Comparison of ENCODE assay signal across 1 cellular context in genomic region chr12:8455727-8456360, GRCh38.
TF ChIP-seq lines count a peak whose summit lies in the region.

Gene CLEC6A (plus strand): TSS chr12:8455962. CDS start chr12:8456112, 150 bp downstream.

TF ChIP-seq in GM23338, 12 proteins besides CTCF, POLR2A, EP300 and RAD21 (continued from another document):
- TF ChIP-seq, protein P1, sequence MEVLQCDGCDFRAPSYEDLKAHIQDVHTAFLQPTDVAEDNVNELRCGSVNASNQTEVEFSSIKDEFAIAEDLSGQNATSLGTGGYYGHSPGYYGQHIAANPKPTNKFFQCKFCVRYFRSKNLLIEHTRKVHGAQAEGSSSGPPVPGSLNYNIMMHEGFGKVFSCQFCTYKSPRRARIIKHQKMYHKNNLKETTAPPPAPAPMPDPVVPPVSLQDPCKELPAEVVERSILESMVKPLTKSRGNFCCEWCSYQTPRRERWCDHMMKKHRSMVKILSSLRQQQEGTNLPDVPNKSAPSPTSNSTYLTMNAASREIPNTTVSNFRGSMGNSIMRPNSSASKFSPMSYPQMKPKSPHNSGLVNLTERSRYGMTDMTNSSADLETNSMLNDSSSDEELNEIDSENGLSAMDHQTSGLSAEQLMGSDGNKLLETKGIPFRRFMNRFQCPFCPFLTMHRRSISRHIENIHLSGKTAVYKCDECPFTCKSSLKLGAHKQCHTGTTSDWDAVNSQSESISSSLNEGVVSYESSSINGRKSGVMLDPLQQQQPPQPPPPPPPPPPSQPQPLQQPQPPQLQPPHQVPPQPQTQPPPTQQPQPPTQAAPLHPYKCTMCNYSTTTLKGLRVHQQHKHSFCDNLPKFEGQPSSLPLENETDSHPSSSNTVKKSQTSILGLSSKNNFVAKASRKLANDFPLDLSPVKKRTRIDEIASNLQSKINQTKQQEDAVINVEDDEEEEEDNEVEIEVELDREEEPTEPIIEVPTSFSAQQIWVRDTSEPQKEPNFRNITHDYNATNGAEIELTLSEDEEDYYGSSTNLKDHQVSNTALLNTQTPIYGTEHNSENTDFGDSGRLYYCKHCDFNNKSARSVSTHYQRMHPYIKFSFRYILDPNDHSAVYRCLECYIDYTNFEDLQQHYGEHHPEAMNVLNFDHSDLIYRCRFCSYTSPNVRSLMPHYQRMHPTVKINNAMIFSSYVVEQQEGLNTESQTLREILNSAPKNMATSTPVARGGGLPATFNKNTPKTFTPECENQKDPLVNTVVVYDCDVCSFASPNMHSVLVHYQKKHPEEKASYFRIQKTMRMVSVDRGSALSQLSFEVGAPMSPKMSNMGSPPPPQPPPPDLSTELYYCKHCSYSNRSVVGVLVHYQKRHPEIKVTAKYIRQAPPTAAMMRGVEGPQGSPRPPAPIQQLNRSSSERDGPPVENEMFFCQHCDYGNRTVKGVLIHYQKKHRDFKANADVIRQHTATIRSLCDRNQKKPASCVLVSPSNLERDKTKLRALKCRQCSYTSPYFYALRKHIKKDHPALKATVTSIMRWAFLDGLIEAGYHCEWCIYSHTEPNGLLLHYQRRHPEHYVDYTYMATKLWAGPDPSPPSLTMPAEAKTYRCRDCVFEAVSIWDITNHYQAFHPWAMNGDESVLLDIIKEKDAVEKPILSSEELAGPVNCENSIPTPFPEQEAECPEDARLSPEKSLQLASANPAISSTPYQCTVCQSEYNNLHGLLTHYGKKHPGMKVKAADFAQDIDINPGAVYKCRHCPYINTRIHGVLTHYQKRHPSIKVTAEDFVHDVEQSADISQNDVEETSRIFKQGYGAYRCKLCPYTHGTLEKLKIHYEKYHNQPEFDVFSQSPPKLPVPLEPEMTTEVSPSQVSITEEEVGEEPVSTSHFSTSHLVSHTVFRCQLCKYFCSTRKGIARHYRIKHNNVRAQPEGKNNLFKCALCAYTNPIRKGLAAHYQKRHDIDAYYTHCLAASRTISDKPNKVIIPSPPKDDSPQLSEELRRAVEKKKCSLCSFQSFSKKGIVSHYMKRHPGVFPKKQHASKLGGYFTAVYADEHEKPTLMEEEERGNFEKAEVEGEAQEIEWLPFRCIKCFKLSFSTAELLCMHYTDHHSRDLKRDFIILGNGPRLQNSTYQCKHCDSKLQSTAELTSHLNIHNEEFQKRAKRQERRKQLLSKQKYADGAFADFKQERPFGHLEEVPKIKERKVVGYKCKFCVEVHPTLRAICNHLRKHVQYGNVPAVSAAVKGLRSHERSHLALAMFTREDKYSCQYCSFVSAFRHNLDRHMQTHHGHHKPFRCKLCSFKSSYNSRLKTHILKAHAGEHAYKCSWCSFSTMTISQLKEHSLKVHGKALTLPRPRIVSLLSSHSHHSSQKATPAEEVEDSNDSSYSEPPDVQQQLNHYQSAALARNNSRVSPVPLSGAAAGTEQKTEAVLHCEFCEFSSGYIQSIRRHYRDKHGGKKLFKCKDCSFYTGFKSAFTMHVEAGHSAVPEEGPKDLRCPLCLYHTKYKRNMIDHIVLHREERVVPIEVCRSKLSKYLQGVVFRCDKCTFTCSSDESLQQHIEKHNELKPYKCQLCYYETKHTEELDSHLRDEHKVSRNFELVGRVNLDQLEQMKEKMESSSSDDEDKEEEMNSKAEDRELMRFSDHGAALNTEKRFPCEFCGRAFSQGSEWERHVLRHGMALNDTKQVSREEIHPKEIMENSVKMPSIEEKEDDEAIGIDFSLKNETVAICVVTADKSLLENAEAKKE (CRISPR knock-in tag; IDR thresholded peaks at IDR 0.05), result no peak
- TF ChIP-seq, protein P2, sequence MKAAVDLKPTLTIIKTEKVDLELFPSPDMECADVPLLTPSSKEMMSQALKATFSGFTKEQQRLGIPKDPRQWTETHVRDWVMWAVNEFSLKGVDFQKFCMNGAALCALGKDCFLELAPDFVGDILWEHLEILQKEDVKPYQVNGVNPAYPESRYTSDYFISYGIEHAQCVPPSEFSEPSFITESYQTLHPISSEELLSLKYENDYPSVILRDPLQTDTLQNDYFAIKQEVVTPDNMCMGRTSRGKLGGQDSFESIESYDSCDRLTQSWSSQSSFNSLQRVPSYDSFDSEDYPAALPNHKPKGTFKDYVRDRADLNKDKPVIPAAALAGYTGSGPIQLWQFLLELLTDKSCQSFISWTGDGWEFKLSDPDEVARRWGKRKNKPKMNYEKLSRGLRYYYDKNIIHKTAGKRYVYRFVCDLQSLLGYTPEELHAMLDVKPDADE (IDR thresholded peaks at IDR 0.05), result no peak
- TF ChIP-seq CREB1 (CRISPR knock-in tag; IDR thresholded peaks at IDR 0.05; ENCODE audit: low read depth) (no peak), ZNF331 (CRISPR knock-in tag; IDR thresholded peaks at IDR 0.05; ENCODE audit: low read depth) (no peak), REST (IDR thresholded peaks at IDR 0.05; ENCODE audit: unreplicated experiment) (no peak), JUNB (IDR thresholded peaks at IDR 0.05; ENCODE audit: unreplicated experiment) (no peak), ZNF114 (CRISPR knock-in tag; IDR thresholded peaks at IDR 0.05) (no peak)
